Comparison of ENCODE assay signal across 13 cellular contexts in genomic region chr10:104340692-104341091, GRCh38. TPM values are rescaled to one million over a fixed set of nuclear protein-coding genes. Genes with fewer than 3 reads are reported as not detected.
DNase-seq lines count a peak whose midpoint lies in the region; ATAC-seq and TF ChIP-seq lines count a peak whose summit lies in the region.
"Had no signal": no experiment of that assay in that cellular context is flagged by ENCODE, and none has a peak within 500 bp of the region (broad histone marks: within the 10 kb centered on the region; RNA-seq: fewer than 3 reads in every experiment).

No MANE protein-coding gene starts in this region.

- TF ChIP-seq CTCF in Loucy (conservative IDR thresholded peaks at IDR 0.05; ENCODE audit: low read length) (no peak), body of pancreas (IDR thresholded peaks at IDR 0.05) (no peak), tibial artery (IDR thresholded peaks at IDR 0.05) (no peak)

- no peaks in the 10 kb centered on the region for H3K9me2 ChIP-seq in Loucy (replicated peaks; ENCODE audit: low read depth, low read length)

- peaks cover 31% of the 10 kb centered on the region for H3K4me1 ChIP-seq in Loucy (ENCODE audit: insufficient read depth, low read length, poor library complexity, severe bottlenecking)
- H3K4me1 ChIP-seq in body of pancreas, result peaks cover 33% of the 10 kb centered on the region
- H3K4me1 ChIP-seq in tibial artery, result peaks cover 0 to 32% (median 17%) of the 10 kb centered on the region in 4 donors

- intact Hi-C loops in body of pancreas (cut with DNase I), result no loop called here
- intact Hi-C loops in tibial artery (cut with DNase I; ENCODE audit: low total_unique reads), result no loop called here

- DNase-seq in body of pancreas (no peak), lung microvascular endothelial cell (ENCODE audit: low read depth in 2 of 2) (peak; percentile 10 to 30), tibial artery (no peak), inferior parietal cortex (ENCODE audit: extremely low spot score) (no peak), mucosa of gallbladder (ENCODE audit: low spot score) (no peak)
- DNase-seq: activated CD4-positive, alpha-beta T cell treated with anti-CD3 and anti-CD28 coated beads, Interleukin-2, amount 50 U/mL, for 48 hours; activated effector memory CD4-positive, alpha-beta T cell treated with Interleukin-2 at 50 U/mL for 16 hours; GM23248; NCI-H187; NCI-H774; SHP77 had no signal

- peak overlapping the region in 3 of 4 donors; percentile 88 to 97 (median 96) for H3K27ac ChIP-seq in body of pancreas
- H3K27ac ChIP-seq in tibial artery, result peak overlapping the region; percentile 92 to 98

- H3K9me3 ChIP-seq in Loucy (ENCODE audit: insufficient read depth, low read depth, low read length) (no peaks in the 10 kb centered on the region), body of pancreas (no peaks in the 10 kb centered on the region), tibial artery (no peaks in the 10 kb centered on the region)

- no peaks in the 10 kb centered on the region for H3K27me3 ChIP-seq in Loucy (ENCODE audit: insufficient read depth, low read length, poor library complexity, severe bottlenecking)
- no peaks in the 10 kb centered on the region for H3K27me3 ChIP-seq in body of pancreas
- H3K27me3 ChIP-seq in tibial artery, result no peaks in the 10 kb centered on the region

- ATAC-seq in body of pancreas, result no peak
- no peak for ATAC-seq in GM18909 (IDR thresholded peaks at IDR 0.05; ENCODE audit: poor library complexity, unreplicated experiment)

- TF ChIP-seq POLR2A in body of pancreas (IDR thresholded peaks at IDR 0.05), result no peak

- H3K9ac ChIP-seq in Loucy (ENCODE audit: low read depth, low read length, poor library complexity, severe bottlenecking), result no peak overlapping the region

- H3K4me3 ChIP-seq in Loucy (ENCODE audit: low read length, poor library complexity, severe bottlenecking), result no peak overlapping the region
- no peak overlapping the region for H3K4me3 ChIP-seq in body of pancreas
- H3K4me3 ChIP-seq in tibial artery, result no peak overlapping the region

- no peaks in the 10 kb centered on the region for H3F3A ChIP-seq in Loucy (ENCODE audit: low read depth)

- no peak overlapping the region for H2AFZ ChIP-seq in Loucy (ENCODE audit: low read length)
- H2AFZ ChIP-seq: GM23248 had no signal

- no peaks in the 10 kb centered on the region for H3K36me3 ChIP-seq in Loucy (ENCODE audit: insufficient read depth, low read length)
- H3K36me3 ChIP-seq in body of pancreas (replicated peaks in 1 of 2; ENCODE audit: insufficient read depth in 1 of 2, low read depth in 2 of 2), result no peaks in the 10 kb centered on the region
- no peaks in the 10 kb centered on the region for H3K36me3 ChIP-seq in tibial artery

- H4K20me1 ChIP-seq in Loucy (ENCODE audit: insufficient read depth, low read length, poor library complexity, severe bottlenecking), result peaks cover 16% of the 10 kb centered on the region

- H3K79me2 ChIP-seq in Loucy (ENCODE audit: insufficient read depth, low read length), result peaks cover 27% of the 10 kb centered on the region

- H3K4me2 ChIP-seq in Loucy (ENCODE audit: low read depth, low read length, poor library complexity, severe bottlenecking), result peak overlapping the region; percentile 85

- 59 to 64% methylated on average over 4 of the region's 4 CpGs for WGBS in body of pancreas, 2 donors

RNA-seq across cellular contexts. Expression of gene ITPRIP, which starts 2.4 kb away (rescaled TPM):
- total RNA-seq in body of pancreas (1 to 10 TPM; 4.7 to 7.9 TPM), lung microvascular endothelial cell (24.6 and 35.5 TPM in 2 replicates), mucosa of gallbladder (14.8 TPM)

RNA-seq across cellular contexts. Expression of gene CFAP58, which starts 12.9 kb away (rescaled TPM):
- total RNA-seq in body of pancreas, result under 1 TPM in 1 of 2 donors, not detected in 1; 0.26 TPM
- total RNA-seq in lung microvascular endothelial cell, result 1.1 and 3.0 TPM in 2 replicates
- total RNA-seq in mucosa of gallbladder, result 0.12 TPM

Comparison
In these comparisons a context has a peak if more than half of its experiments do, and no peak if none do; other contexts are left out.
1. DNase-seq: peak in lung microvascular endothelial cell (2 of 2); none in body of pancreas (0 of 4), tibial artery (0 of 2), inferior parietal cortex (single experiment) and mucosa of gallbladder (single experiment).